In the genomic region with DNA sequence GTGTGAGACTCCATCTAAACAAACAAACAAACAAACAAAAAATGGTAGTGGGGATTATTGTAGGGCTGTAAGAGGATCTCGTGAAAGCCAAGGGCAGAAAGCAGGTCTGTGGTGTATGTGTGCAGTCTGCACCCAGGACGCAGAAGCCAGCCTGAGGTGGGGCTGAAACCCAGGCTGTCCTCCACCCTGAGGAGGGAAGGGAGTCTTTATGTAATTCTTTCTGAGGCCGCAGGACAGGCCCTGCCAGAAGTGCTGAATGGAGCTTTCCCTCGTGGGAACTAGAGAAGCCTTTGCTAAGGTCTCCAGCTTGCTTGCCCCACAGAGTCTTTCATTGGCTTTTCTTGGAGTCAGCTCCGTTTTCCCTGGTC, we compare ENCODE assay signal across 24 cellular contexts. TPM values are rescaled to one million over a fixed set of nuclear protein-coding genes. Genes with fewer than 3 reads are reported as not detected.
DNase-seq lines count a peak whose midpoint lies in the region; ATAC-seq, FAIRE-seq and TF ChIP-seq lines count a peak whose summit lies in the region.
"Had no signal": no experiment of that assay in that cellular context is flagged by ENCODE, and none has a peak within 500 bp of the region (broad histone marks: within the 10 kb centered on the region; RNA-seq: fewer than 3 reads in every experiment).

No MANE protein-coding gene starts in this region.

- H3K27me3 ChIP-seq in HepG2 (ENCODE audit: control insufficient read depth in 1 of 2, insufficient read depth in 2 of 2, low read length in 2 of 2) (0 out of 5 replicates have a peak, but pooled peaks cover 0 to 1% of the 10 kb centered on the region in 2 experiments), right lobe of liver (no peaks in the 10 kb centered on the region), K562 (ENCODE audit: control insufficient read depth in 2 of 2, insufficient read depth in 2 of 2, low read length in 2 of 2) (peaks cover 0 to 8% of the 10 kb centered on the region in 2 experiments; a peak in 3 of 5 replicates), neuronal stem cell (ENCODE audit: control insufficient read depth in 3 of 3, insufficient read depth in 3 of 3, low read depth in 1 of 3, low read length in 3 of 3) (no peaks in the 10 kb centered on the region), testis (no peaks in the 10 kb centered on the region)

- no peaks in the 10 kb centered on the region for H3K79me1 ChIP-seq in neuronal stem cell (ENCODE audit: low read depth, low read length)

- TF ChIP-seq EP300 in HepG2 (IDR thresholded peaks at IDR 0.05; ENCODE audit: low read depth in 2 of 2, low read length in 2 of 2) (no peak), HepG2 (CRISPR knock-in tag; IDR thresholded peaks at IDR 0.05; ENCODE audit: borderline replicate concordance) (no peak), K562 (IDR thresholded peaks at IDR 0.05; ENCODE audit: low read length) (no peak)

- H3K4me3 ChIP-seq in HepG2 (replicated peaks in 1 of 3; ENCODE audit: insufficient read depth in 1 of 3, low read depth in 2 of 3, low read length in 3 of 3) (peak overlapping the region in 1 of 3 experiments; percentile 34; a peak in 2 of 6 replicates), right lobe of liver (no peak overlapping the region), K562 (no peak overlapping the region), neuronal stem cell (ENCODE audit: low read length in 2 of 2) (no peak overlapping the region), testis (no peak overlapping the region)
- H3K4me3 ChIP-seq: HAP-1 had no signal

- H3K27ac ChIP-seq in HepG2 (ENCODE audit: extremely low read length, insufficient read depth, low read length), result no peak overlapping the region
- H3K27ac ChIP-seq in right lobe of liver, result no peak overlapping the region
- no peak overlapping the region for H3K27ac ChIP-seq in K562 (ENCODE audit: extremely low read depth, low read depth, low read length)
- no peak overlapping the region for H3K27ac ChIP-seq in neuronal stem cell (replicated peaks; ENCODE audit: low read length)
- H3K27ac ChIP-seq in testis, result no peak overlapping the region
- no peak overlapping the region for H3K27ac ChIP-seq in substantia nigra (ENCODE audit: low read depth, low read length, poor library complexity, severe bottlenecking)
- H3K27ac ChIP-seq: 22Rv1 had no signal

- peak overlapping the region; percentile 2 for H3K23ac ChIP-seq in neuronal stem cell (ENCODE audit: low read depth, low read length, poor library complexity)

- 61% methylated on average over 3 of the region's 5 CpGs for WGBS in HepG2 (ENCODE audit: low lambda C conversion rate)
- 74% methylated on average over 3 of the region's 5 CpGs for WGBS in right lobe of liver (ENCODE audit: insufficient coverage, low coverage, low lambda C conversion rate, missing lambda C conversion rate)
- WGBS in K562 (ENCODE audit: insufficient coverage, low coverage, missing lambda C conversion rate), result 2% methylated on average over 5 of the region's 5 CpGs
- no CpG with 5 or more reads among the region's 5 CpGs for WGBS in neuronal stem cell (ENCODE audit: extremely low coverage in 2 of 2, insufficient read length in 2 of 2, insufficient replicate concordance in 1 of 2), 2 donors
- WGBS in testis, 2 donors, result 70 to 82% methylated on average over 3 to 5 of the region's 5 CpGs

- no peak overlapping the region for H4K8ac ChIP-seq in neuronal stem cell (ENCODE audit: low read depth, low read length)

- DNase-seq in HepG2 (ENCODE audit: low spot score) (no peak), right lobe of liver (no peak), K562 (ENCODE audit: extremely low read depth in 1 of 4, low spot score in 3 of 4) (no peak), neuronal stem cell (ENCODE audit: low spot score) (no peak), testis (peak; percentile 17), substantia nigra (lab: John Stamatoyannopoulos, UW) (no peak), SKM-1 treated with dmso at 0.1 percent for 144 hours (lab: John Stamatoyannopoulos, UW; ENCODE audit: unreplicated experiment) (no peak), NCI-H1930 (lab: John Stamatoyannopoulos, UW) (no peak)
- DNase-seq: ACHN; AML-193; C1 segment of cervical spinal cord; Calu3; CD4-positive, alpha-beta memory T cell; COR-L47; DMS153; DND-41; HFFc6 had no signal

- H4K20me1 ChIP-seq in HepG2 (ENCODE audit: insufficient read depth, low read length), result no peaks in the 10 kb centered on the region
- no peaks in the 10 kb centered on the region for H4K20me1 ChIP-seq in K562 (replicated peaks; ENCODE audit: control insufficient read depth, insufficient read depth, low read length)

- H3K79me2 ChIP-seq in HepG2 (ENCODE audit: insufficient read depth, low read length), result no peaks in the 10 kb centered on the region
- H3K79me2 ChIP-seq in K562 (ENCODE audit: control insufficient read depth, insufficient read depth, low read length), result no peaks in the 10 kb centered on the region

- no peak overlapping the region for H4K91ac ChIP-seq in neuronal stem cell (ENCODE audit: low read depth, low read length, poor library complexity)

- H3K36me3 ChIP-seq in HepG2 (replicated peaks in 1 of 2; ENCODE audit: control insufficient read depth in 1 of 2, insufficient read depth in 2 of 2, low read length in 2 of 2), result no peaks in the 10 kb centered on the region
- no peaks in the 10 kb centered on the region for H3K36me3 ChIP-seq in right lobe of liver
- H3K36me3 ChIP-seq in K562 (ENCODE audit: control insufficient read depth, insufficient read depth, low read length), result no peaks in the 10 kb centered on the region
- no peaks in the 10 kb centered on the region for H3K36me3 ChIP-seq in neuronal stem cell (replicated peaks in 1 of 2; ENCODE audit: control insufficient read depth in 2 of 2, insufficient read depth in 2 of 2, low read length in 2 of 2)
- no peaks in the 10 kb centered on the region for H3K36me3 ChIP-seq in testis (ENCODE audit: low read depth, missing control alignments)
- H3K36me3 ChIP-seq: HAP-1 had no signal

- in situ Hi-C loops in HepG2 (cut with HindIII; ENCODE audit: extremely low pct_ligation_motif_present, low pct_unique_long_range_greater_than_20kb), result no loop called here
- in situ Hi-C loops in K562 (cut with MboI), result no loop called here

- H3K4me1 ChIP-seq in HepG2 (ENCODE audit: insufficient read depth, low read length), result peaks cover 52% of the 10 kb centered on the region
- H3K4me1 ChIP-seq in right lobe of liver, result no peaks in the 10 kb centered on the region
- H3K4me1 ChIP-seq in K562 (replicated peaks in 1 of 2; ENCODE audit: control insufficient read depth in 2 of 2, insufficient read depth in 2 of 2, low read length in 2 of 2), result no peaks in the 10 kb centered on the region
- no peaks in the 10 kb centered on the region for H3K4me1 ChIP-seq in neuronal stem cell (ENCODE audit: control insufficient read depth in 2 of 2, insufficient read depth in 1 of 2, low read depth in 1 of 2, low read length in 2 of 2)
- H3K4me1 ChIP-seq in testis, result no peaks in the 10 kb centered on the region

- H2AFZ ChIP-seq in HepG2 (ENCODE audit: low read length), result no peak overlapping the region
- H2AFZ ChIP-seq in K562 (ENCODE audit: low read depth, low read length), result no peak overlapping the region
- H2AFZ ChIP-seq in neuronal stem cell (ENCODE audit: low read length), result no peak overlapping the region

- peak; percentile 43 for ATAC-seq in HepG2
- no peak for ATAC-seq in right lobe of liver
- ATAC-seq in K562, result peak; percentile 57; the same call in 2 of the 3 replicates

- H3K9me1 ChIP-seq in K562 (ENCODE audit: control insufficient read depth, insufficient read depth, low read length), result no peaks in the 10 kb centered on the region

- TF ChIP-seq RAD21 in HepG2 (CRISPR knock-in tag; IDR thresholded peaks at IDR 0.05) (no peak), K562 (CRISPR knock-in tag; conservative IDR thresholded peaks at IDR 0.05 in 1 of 2, IDR thresholded peaks at IDR 0.05 in 1 of 2) (no peak)

- FAIRE-seq in HepG2 (lab: Jason Lieb, UNC) (no peak), K562 (lab: Jason Lieb, UNC) (no peak)
- FAIRE-seq: A204.1, G401.6, GM12892 had no signal

- POLR2A ChIA-PET in HepG2 (lab: Yijun Ruan, JAX), result interaction anchor here (0.8 to 1.3 kb wide), 2 partner anchors 10 to 90 kb away, joined by 3 read pairs; no protein-coding TSS in a partner anchor
- POLR2A ChIA-PET in K562 (lab: Yijun Ruan, JAX), result no interaction called here

- TF ChIP-seq POLR2A in HepG2 (IDR thresholded peaks at IDR 0.05; ENCODE audit: insufficient read depth in 1 of 2, low read depth in 2 of 2, low read length in 2 of 2) (no peak), right lobe of liver (IDR thresholded peaks at IDR 0.05) (no peak), K562 (conservative IDR thresholded peaks at IDR 0.05) (no peak), testis (IDR thresholded peaks at IDR 0.05) (no peak)

- H2BK12ac ChIP-seq in neuronal stem cell (ENCODE audit: low read length), result no peak overlapping the region

- no peak overlapping the region for H2BK5ac ChIP-seq in neuronal stem cell (ENCODE audit: low read length)

- no peaks in the 10 kb centered on the region for H3K9me3 ChIP-seq in HepG2 (ENCODE audit: low read length)
- H3K9me3 ChIP-seq in right lobe of liver, result no peaks in the 10 kb centered on the region
- no peaks in the 10 kb centered on the region for H3K9me3 ChIP-seq in K562 (replicated peaks; ENCODE audit: control insufficient read depth, insufficient read depth, low read depth, low read length)
- H3K9me3 ChIP-seq in neuronal stem cell (replicated peaks in 1 of 2; ENCODE audit: control insufficient read depth in 2 of 2, insufficient read depth in 1 of 2, low read depth in 1 of 2, low read length in 2 of 2), result no peaks in the 10 kb centered on the region
- no peaks in the 10 kb centered on the region for H3K9me3 ChIP-seq in testis
- H3K9me3 ChIP-seq: HAP-1 had no signal

- intact Hi-C loops in HepG2 (cut with micrococcal nuclease; ENCODE audit: unreplicated experiment) (no loop called here), right lobe of liver (cut with DNase I) (no loop called here), K562 (cut with micrococcal nuclease) (no loop called here), testis (cut with DNase I; ENCODE audit: low total_unique reads) (no loop called here)

- H2AK5ac ChIP-seq in neuronal stem cell (ENCODE audit: low read depth, low read length), result no peak overlapping the region

- H3K4ac ChIP-seq in neuronal stem cell (ENCODE audit: low read length), result no peak overlapping the region

- no peak overlapping the region for H3K9ac ChIP-seq in HepG2 (ENCODE audit: insufficient read depth, low read depth, low read length)
- H3K9ac ChIP-seq in K562 (ENCODE audit: insufficient read depth in 1 of 2, low read depth in 2 of 2, low read length in 2 of 2), result no peak overlapping the region
- no peak overlapping the region for H3K9ac ChIP-seq in neuronal stem cell (ENCODE audit: low read depth, low read length, poor library complexity)

- no peak overlapping the region for H2BK120ac ChIP-seq in neuronal stem cell (ENCODE audit: low read depth, low read length)

- CTCF ChIA-PET in HepG2 (lab: Yijun Ruan, JAX; ENCODE audit: low intra/inter-chr PET ratio, low total read pairs) (no interaction called here), K562 (lab: Yijun Ruan, JAX; ENCODE audit: low intra/inter-chr PET ratio) (no interaction called here)

- BruUV-seq in HepG2 (replicated peaks; lab: Mats Ljungman, UMichigan), result no TSS peak
- BruUV-seq in K562 (replicated peaks; lab: Mats Ljungman, UMichigan), result no TSS peak

- no peak overlapping the region for H2BK15ac ChIP-seq in neuronal stem cell (ENCODE audit: low read length)

- H3K14ac ChIP-seq in neuronal stem cell (ENCODE audit: low read length), result no peak overlapping the region

- H3K4me2 ChIP-seq in HepG2 (ENCODE audit: low read depth, low read length), result peak overlapping the region; percentile 54
- no peak overlapping the region for H3K4me2 ChIP-seq in K562 (ENCODE audit: insufficient read depth, low read length)
- no peak overlapping the region for H3K4me2 ChIP-seq in neuronal stem cell (ENCODE audit: insufficient read depth, low read length, poor library complexity, severe bottlenecking)

- H3K18ac ChIP-seq in neuronal stem cell (ENCODE audit: low read length), result no peak overlapping the region

- TF ChIP-seq CTCF in HepG2 (CRISPR knock-in tag; IDR thresholded peaks at IDR 0.05), result no peak
- no peak for TF ChIP-seq CTCF in right lobe of liver (IDR thresholded peaks at IDR 0.05)
- no peak for TF ChIP-seq CTCF in K562 (IDR thresholded peaks at IDR 0.05 in 2 of 3, conservative IDR thresholded peaks at IDR 0.05 in 1 of 3; ENCODE audit: insufficient read depth in 2 of 3, low read depth in 1 of 3, low read length in 3 of 3)
- TF ChIP-seq CTCF in testis (IDR thresholded peaks at IDR 0.05), result no peak

RNA-seq across cellular contexts. Expression of a gene that starts 27.7 kb away (rescaled TPM):
- total RNA-seq in HepG2 (2016; rRNA removed; fragmentation: Illumina TruSeq; extraction: Trizol), result 0.10 and 0.15 TPM in 2 replicates
- not detected in 2 replicates for total RNA-seq in HepG2 (2016; cell fraction: cytosol; rRNA removed; fragmentation: Illumina TruSeq; extraction: Trizol; ENCODE audit: low read depth)
- 0.12 and 0.50 TPM in 2 replicates for total RNA-seq in HepG2 (2016; cell fraction: insoluble cytoplasmic fraction; rRNA removed; fragmentation: Illumina TruSeq; extraction: Trizol)
- total RNA-seq in HepG2 (2016; cell fraction: membrane; rRNA removed; fragmentation: Illumina TruSeq; extraction: Trizol), result 0.03 and 0.10 TPM in 2 replicates
- total RNA-seq in HepG2 (2016; cell fraction: nucleus; rRNA removed; fragmentation: Illumina TruSeq; extraction: Trizol), result 0.16 and 0.22 TPM in 2 replicates
- 0.07 TPM in 1 of 2 replicates, not detected in the other for polyA plus RNA-seq in HepG2 (2011; rRNA removed)
- 0.04 TPM in 1 of 2 replicates, not detected in the other for polyA plus RNA-seq in HepG2 (2011; cell fraction: cytosol; rRNA removed)
- not detected in 2 replicates for polyA plus RNA-seq in HepG2 (2011; cell fraction: nucleus; rRNA removed)
- polyA plus RNA-seq in HepG2 (2012), result 0.05 and 0.21 TPM in 2 replicates
- not detected in 2 replicates for polyA plus RNA-seq in HepG2 (2016; cell fraction: cytosol; fragmentation: Illumina TruSeq; extraction: Trizol; ENCODE audit: low read depth)
- polyA plus RNA-seq in HepG2 (2016; cell fraction: insoluble cytoplasmic fraction; fragmentation: Illumina TruSeq; extraction: Trizol; ENCODE audit: low read depth), result 0.13 and 0.17 TPM in 2 replicates
- 0.03 and 0.06 TPM in 2 replicates for polyA plus RNA-seq in HepG2 (2016; cell fraction: membrane; fragmentation: Illumina TruSeq; extraction: Trizol; ENCODE audit: low read depth)
- polyA plus RNA-seq in HepG2 (2016; cell fraction: nucleus; fragmentation: Illumina TruSeq; extraction: Trizol; ENCODE audit: insufficient read depth, low read depth), result 0.11 and 0.19 TPM in 2 replicates
- polyA minus RNA-seq in HepG2 (2011; rRNA and poly(A)+ RNA removed; ENCODE audit: low replicate concordance), result not detected in 2 replicates
- not detected in 2 replicates for polyA minus RNA-seq in HepG2 (2011; cell fraction: cytosol; rRNA and poly(A)+ RNA removed)
- 0.25 TPM in 1 of 2 replicates, not detected in the other for polyA minus RNA-seq in HepG2 (2011; cell fraction: nucleus; rRNA and poly(A)+ RNA removed)
- total RNA-seq in right lobe of liver, result under 1 TPM; 0.06 to 0.51 (median 0.23) TPM
- not detected in 2 replicates for total RNA-seq in K562 (2011; cell fraction: chromatin; rRNA removed; ENCODE audit: low replicate concordance)
- total RNA-seq in K562 (2011; cell fraction: nucleolus; rRNA removed), result not detected in 2 replicates
- not detected in 2 replicates for total RNA-seq in K562 (2011; cell fraction: nucleoplasm; rRNA removed)
- total RNA-seq in K562 (2014; rRNA removed), result not detected in 2 replicates
- total RNA-seq in K562 (2014; rRNA removed; fragmentation: Illumina TruSeq; extraction: Trizol), result not detected in 2 replicates
- not detected in 2 replicates for total RNA-seq in K562 (2015; rRNA removed; fragmentation: Illumina TruSeq; extraction: Trizol)
- not detected in 2 replicates for total RNA-seq in K562 (2021)
- not detected in 2 replicates for polyA plus RNA-seq in K562 (2011; rRNA removed)
- polyA plus RNA-seq in K562 (2011; cell fraction: cytosol; rRNA removed), result 0.01 TPM in 1 of 2 replicates, not detected in the other
- not detected in 2 replicates for polyA plus RNA-seq in K562 (2011; cell fraction: nucleus; rRNA removed)
- not detected in 2 replicates for polyA plus RNA-seq in K562 (2012)
- polyA plus RNA-seq in K562 (2014; fragmentation: Illumina TruSeq; extraction: Trizol), result not detected in 2 replicates
- not detected for polyA plus RNA-seq in K562 (2014; fragmentation: Nextera tagmentation; extraction: Ambion mirVana)
- 0.03 TPM in 1 of 2 replicates, not detected in the other for polyA plus RNA-seq in K562 (2014; rRNA removed)
- polyA minus RNA-seq in K562 (2011; rRNA and poly(A)+ RNA removed), result not detected in 2 replicates
- not detected in 2 replicates for polyA minus RNA-seq in K562 (2011; cell fraction: cytosol; rRNA and poly(A)+ RNA removed)
- polyA minus RNA-seq in K562 (2011; cell fraction: nucleus; rRNA and poly(A)+ RNA removed), result not detected in 2 replicates
- polyA plus RNA-seq in neuronal stem cell (2013, experiment 1 of 2), result not detected
- not detected for polyA plus RNA-seq in neuronal stem cell (2013, experiment 2 of 2)
- under 1 TPM; 0.08 to 0.37 TPM for total RNA-seq in testis
- polyA plus RNA-seq in testis (ENCODE audit: insufficient read depth, low read depth, low replicate concordance), result 0.28 TPM
- total RNA-seq: Calu3; CD4-positive, alpha-beta memory T cell; H4; HFFc6 had no signal
- polyA plus RNA-seq: BJ; CD4-positive, alpha-beta memory T cell had no signal

Comparison
In these comparisons a context has a peak if more than half of its experiments do, and no peak if none do; other contexts are left out.
1. ATAC-seq: peak in HepG2 (single experiment) and K562 (single experiment); none in right lobe of liver (0 of 4).